15 cellular contexts compared by ENCODE assay signal in the genomic region with DNA sequence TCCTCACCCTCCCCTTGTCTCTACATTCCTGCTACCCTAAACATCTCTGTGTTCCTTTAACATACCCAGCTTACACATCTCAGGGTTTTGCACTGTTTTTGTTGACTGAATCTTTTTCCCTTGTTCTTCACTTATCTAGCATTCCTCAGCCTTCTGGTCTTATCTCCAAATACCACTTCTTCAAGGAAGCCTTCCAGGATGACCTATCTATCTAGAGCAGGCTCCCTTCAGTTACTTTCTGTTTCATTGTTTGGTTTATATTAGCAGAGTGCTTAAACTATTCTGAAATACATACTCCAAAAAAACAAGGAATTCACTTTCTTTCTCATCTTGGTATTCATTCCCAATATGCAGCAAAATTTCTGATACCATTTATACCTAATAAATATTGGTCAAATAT.
"Had no signal": no experiment of that assay in that cellular context is flagged by ENCODE, and none has a peak within 500 bp of the region (broad histone marks: within the 10 kb centered on the region; RNA-seq: fewer than 3 reads in every experiment).

No MANE protein-coding gene starts in this region.

- DNase-seq: activated CD4-positive, alpha-beta T cell treated with anti-CD3 and anti-CD28 coated beads for 4 hours; activated CD8-positive, alpha-beta memory T cell treated with anti-CD3 and anti-CD28 coated beads, Interleukin-2, amount 50 U/mL, for 48 hours; activated CD8-positive, alpha-beta T cell treated with anti-CD3 and anti-CD28 coated beads, Interleukin-2, amount 10 ng/mL, durations not matched to agents 7 days and 5 days; activated naive CD4-positive, alpha-beta T cell; colonic mucosa; effector CD4-positive, alpha-beta T cell; hypothalamus; left cardiac atrium; lower lobe of right lung; naive B cell; right cardiac atrium; stimulated activated CD4-positive, alpha-beta T cell treated with anti-CD3 and anti-CD28 coated beads, Interleukin-2, amount 100 ng/mL, for 24 hours; stimulated activated naive B cell treated with anti-CD40 and anti-IgM and Interleukin-4, amounts not matched to agents 10 μg/mL and 1 μg/mL and 100 μg/mL, for 72 hours; WERI-Rb-1 had no signal

- H3K9me3 ChIP-seq: colonic mucosa, lower lobe of right lung, tibial nerve had no signal

- ATAC-seq: activated CD8-positive, alpha-beta T cell treated with anti-CD3 and anti-CD28 coated beads, Interleukin-2, amount 10 ng/mL, durations not matched to agents 7 days and 5 days; left cardiac atrium; lower lobe of right lung; right cardiac atrium; stimulated activated naive B cell treated with anti-CD40 and anti-IgM and Interleukin-4, amounts not matched to agents 10 μg/mL and 1 μg/mL and 100 μg/mL, for 72 hours had no signal

- H3K4me3 ChIP-seq: colonic mucosa, lower lobe of right lung, tibial nerve had no signal

- H3K4me1 ChIP-seq: colonic mucosa, lower lobe of right lung, tibial nerve had no signal

- H3K36me3 ChIP-seq: colonic mucosa, lower lobe of right lung, WERI-Rb-1 had no signal

- H3K27ac ChIP-seq: colonic mucosa, lower lobe of right lung, tibial nerve, WERI-Rb-1 had no signal

- H3K27me3 ChIP-seq: colonic mucosa, tibial nerve had no signal
